8 cellular contexts compared by ENCODE assay signal in genomic region chr6:80132942-80133517, GRCh38.
DNase-seq lines count a peak whose midpoint lies in the region; ATAC-seq and TF ChIP-seq lines count a peak whose summit lies in the region.

No MANE protein-coding gene starts in this region.

- H3K27ac ChIP-seq in C4-2B (no peak overlapping the region), iPS DF 6.9 (ENCODE audit: low read length) (no peak overlapping the region)

- no peaks in the 10 kb centered on the region for H3K4me1 ChIP-seq in iPS DF 6.9 (ENCODE audit: control insufficient read depth, insufficient read depth, low read length)

- no peak for ATAC-seq in activated CD4-positive, CD25-positive, alpha-beta regulatory T cell treated with anti-CD3 and anti-CD28 coated beads, Interleukin-2, amount 50 U/mL, for 24 hours

- peak; percentile 30 for DNase-seq in HK-2 (ENCODE audit: unreplicated experiment)
- DNase-seq in NCI-H82 (lab: John Stamatoyannopoulos, UW): peak; percentile 74
- DNase-seq in astrocyte of the hippocampus (ENCODE audit: low read depth, low spot score): peak; percentile 80
- peak; percentile 9 for DNase-seq in iPS DF 6.9 (ENCODE audit: low read depth, low spot score)
- DNase-seq in stimulated activated CD4-positive, alpha-beta T cell treated with anti-CD3 and anti-CD28 coated beads, Interleukin-12 subunit alpha, Interleukin-12 subunit beta, amount 100 ng/mL, for 48 hours (ENCODE audit: low read depth in 2 of 3, low spot score in 1 of 3): peak in 2 of 3 donors; percentile 2 to 19
- no peak for DNase-seq in 8988T

- H3K27me3 ChIP-seq in iPS DF 6.9 (ENCODE audit: control insufficient read depth, insufficient read depth, low read length): no peaks in the 10 kb centered on the region

- WGBS in iPS DF 6.9 (ENCODE audit: insufficient coverage, insufficient read length): no CpG with 5 or more reads among the region's 5 CpGs

- no peaks in the 10 kb centered on the region for H3K36me3 ChIP-seq in iPS DF 6.9 (ENCODE audit: control insufficient read depth, insufficient read depth, low read length)

- TF ChIP-seq CTCF in C4-2B (conservative IDR thresholded peaks at IDR 0.05): peak; percentile 63

- H3K9me3 ChIP-seq in iPS DF 6.9 (ENCODE audit: control insufficient read depth, insufficient read depth, low read length): no peaks in the 10 kb centered on the region

- no peak overlapping the region for H3K4me3 ChIP-seq in iPS DF 6.9 (ENCODE audit: low read length)
